Comparison of ENCODE assay signal across 1 cellular context in genomic region chr11:119106564-119107537, GRCh38.
TF ChIP-seq lines count a peak whose summit lies in the region.

C2CD2L (plus strand) TSS chr11:119107344; CDS start chr11:119107742, 398 bp downstream.

TF ChIP-seq in HepG2, 621 proteins besides CTCF, POLR2A, EP300 and RAD21 (continued from another document and continues in another):
- TF ChIP-seq RXRB (CRISPR knock-in tag; IDR thresholded peaks at IDR 0.05; ENCODE audit: borderline replicate concordance) (no peak), CAMTA2 (CRISPR knock-in tag; IDR thresholded peaks at IDR 0.05; ENCODE audit: borderline replicate concordance) (no peak), ZNF143 (CRISPR knock-in tag; IDR thresholded peaks at IDR 0.05) (no peak), HNF4G (IDR thresholded peaks at IDR 0.05; ENCODE audit: borderline replicate concordance, low read depth, low read length) (no peak), HNF4G (CRISPR knock-in tag; IDR thresholded peaks at IDR 0.05; ENCODE audit: borderline replicate concordance, low read depth) (no peak), ZNF781 (CRISPR knock-in tag; IDR thresholded peaks at IDR 0.05; ENCODE audit: borderline replicate concordance, not compliant biosample characterization) (no peak), THAP8 (CRISPR knock-in tag; IDR thresholded peaks at IDR 0.05; ENCODE audit: borderline replicate concordance) (no peak), THRA (CRISPR knock-in tag; IDR thresholded peaks at IDR 0.05; ENCODE audit: borderline replicate concordance) (no peak), NCOA2 (CRISPR knock-in tag; IDR thresholded peaks at IDR 0.05) (no peak), KDM1A (CRISPR knock-in tag; IDR thresholded peaks at IDR 0.05) (no peak), ARID5B (CRISPR knock-in tag; IDR thresholded peaks at IDR 0.05) (no peak; the same call in 1 of the 2 replicates), WIZ (CRISPR knock-in tag; IDR thresholded peaks at IDR 0.05) (no peak), ZNF770 (CRISPR knock-in tag; IDR thresholded peaks at IDR 0.05) (no peak), ZBTB43 (CRISPR knock-in tag; conservative IDR thresholded peaks at IDR 0.05) (no peak), MLX (CRISPR knock-in tag; IDR thresholded peaks at IDR 0.05) (no peak), ZNF780A (CRISPR knock-in tag; IDR thresholded peaks at IDR 0.05) (no peak), FOXA3 (CRISPR knock-in tag; IDR thresholded peaks at IDR 0.05) (no peak; the same call in 1 of the 2 replicates), TBX3 (IDR thresholded peaks at IDR 0.05; ENCODE audit: borderline replicate concordance) (no peak), NFIC (IDR thresholded peaks at IDR 0.05; ENCODE audit: low read length) (no peak), ZSCAN20 (CRISPR knock-in tag; IDR thresholded peaks at IDR 0.05; ENCODE audit: borderline replicate concordance) (no peak), HNRNPH1 (optimal IDR thresholded peaks at IDR 0.05; ENCODE audit: low read depth, low read length) (no peak), ZNF768 (CRISPR knock-in tag; IDR thresholded peaks at IDR 0.05) (peak; percentile 47; the same call in 1 of the 2 replicates), SRSF1 (optimal IDR thresholded peaks at IDR 0.05; ENCODE audit: low read depth, low read length) (no peak), DRAP1 (CRISPR knock-in tag; IDR thresholded peaks at IDR 0.05) (peak; percentile 70), HNF4A (CRISPR knock-in tag; IDR thresholded peaks at IDR 0.05) (no peak), ZNF709 (CRISPR knock-in tag; IDR thresholded peaks at IDR 0.05) (no peak), DPF2 (CRISPR knock-in tag; IDR thresholded peaks at IDR 0.05; ENCODE audit: borderline replicate concordance, low read depth) (no peak), ATF6 (CRISPR knock-in tag; conservative IDR thresholded peaks at IDR 0.05) (no peak), HOXA5 (CRISPR knock-in tag; IDR thresholded peaks at IDR 0.05) (peak; percentile 71; the same call in 1 of the 2 replicates), ZNF607 (CRISPR knock-in tag; IDR thresholded peaks at IDR 0.05; ENCODE audit: borderline replicate concordance) (no peak), ZFP41 (CRISPR knock-in tag; IDR thresholded peaks at IDR 0.05; ENCODE audit: borderline replicate concordance) (no peak), POLR2AphosphoS2 (IDR thresholded peaks at IDR 0.05; ENCODE audit: low read depth, low read length) (no peak), ZBTB8A (CRISPR knock-in tag; IDR thresholded peaks at IDR 0.05; ENCODE audit: borderline replicate concordance, low read depth) (no peak), ZMAT5 (CRISPR knock-in tag; IDR thresholded peaks at IDR 0.05; ENCODE audit: borderline replicate concordance, low read depth) (no peak), AKNA (CRISPR knock-in tag; IDR thresholded peaks at IDR 0.05; ENCODE audit: borderline replicate concordance) (no peak), ZNF570 (CRISPR knock-in tag; IDR thresholded peaks at IDR 0.05; ENCODE audit: borderline replicate concordance) (no peak), MXD4 (CRISPR knock-in tag; IDR thresholded peaks at IDR 0.05) (no peak), SMAD1 (CRISPR knock-in tag; IDR thresholded peaks at IDR 0.05; ENCODE audit: borderline replicate concordance, low read depth) (no peak), DMTF1 (CRISPR knock-in tag; IDR thresholded peaks at IDR 0.05) (no peak), MBD4 (IDR thresholded peaks at IDR 0.05; ENCODE audit: borderline replicate concordance, low read length) (no peak), IKZF1 (IDR thresholded peaks at IDR 0.05) (no peak)
